10 cellular contexts compared by ENCODE assay signal in the genomic region with DNA sequence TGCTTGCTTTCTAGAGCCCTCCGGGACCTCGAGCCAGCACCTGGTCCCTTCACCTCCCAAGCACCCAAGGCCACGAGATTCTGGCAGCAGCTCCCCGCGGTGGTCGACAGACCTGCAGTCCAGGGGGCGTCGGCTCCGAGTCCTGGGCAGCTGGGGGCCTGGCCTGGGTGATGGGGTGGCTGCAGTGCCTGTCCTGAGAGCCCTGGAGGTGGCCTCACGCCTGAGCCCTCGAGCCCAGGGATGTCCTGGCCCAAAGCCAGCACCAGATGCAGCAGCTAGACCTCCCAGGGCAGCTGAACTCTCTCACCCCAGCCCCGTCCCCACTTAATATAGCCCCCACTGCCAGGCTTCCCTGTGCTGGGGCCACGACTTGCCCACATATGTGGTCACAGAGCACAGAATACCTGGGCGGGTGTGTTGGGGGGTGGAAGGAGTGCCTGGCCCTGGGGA. TPM values are rescaled to one million over a fixed set of nuclear protein-coding genes. Genes with fewer than 3 reads are reported as not detected.
DNase-seq lines count a peak whose midpoint lies in the region; ATAC-seq and TF ChIP-seq lines count a peak whose summit lies in the region.
"Had no signal": no experiment of that assay in that cellular context is flagged by ENCODE, and none has a peak within 500 bp of the region (broad histone marks: within the 10 kb centered on the region; RNA-seq: fewer than 3 reads in every experiment).

No MANE protein-coding gene starts in this region.

- H3K27ac ChIP-seq in MM.1S (ENCODE audit: low read length) (no peak overlapping the region), neuronal stem cell (replicated peaks; ENCODE audit: low read length) (no peak overlapping the region)
- H3K27ac ChIP-seq: adrenal gland, upper lobe of left lung had no signal

- H3K27me3 ChIP-seq in MM.1S (replicated peaks; ENCODE audit: insufficient read depth, low read length) (peaks cover 29% of the 10 kb centered on the region), neuronal stem cell (ENCODE audit: control insufficient read depth in 3 of 3, insufficient read depth in 3 of 3, low read depth in 1 of 3, low read length in 3 of 3) (peaks cover 16 to 41% (median 36%) of the 10 kb centered on the region in 3 experiments)

- H3K14ac ChIP-seq in neuronal stem cell (ENCODE audit: low read length): peak overlapping the region; percentile 71

- H4K91ac ChIP-seq in neuronal stem cell (ENCODE audit: low read depth, low read length, poor library complexity): peak overlapping the region; percentile 72

- H2AFZ ChIP-seq in MM.1S (ENCODE audit: low read length) (peak overlapping the region; percentile 87; the same call in 1 of the 2 replicates), neuronal stem cell (ENCODE audit: low read length) (peak overlapping the region; percentile 82)

- ATAC-seq in HG03025 (IDR thresholded peaks at IDR 0.05; ENCODE audit: low FRiP score, unreplicated experiment): no peak

- no peaks in the 10 kb centered on the region for H3K36me3 ChIP-seq in MM.1S (replicated peaks; ENCODE audit: insufficient read depth, low read length)
- H3K36me3 ChIP-seq in neuronal stem cell (replicated peaks in 1 of 2; ENCODE audit: control insufficient read depth in 2 of 2, insufficient read depth in 2 of 2, low read length in 2 of 2): no peaks in the 10 kb centered on the region
- H3K36me3 ChIP-seq: adrenal gland, upper lobe of left lung had no signal

- no CpG with 5 or more reads among the region's 14 CpGs for WGBS in neuronal stem cell (ENCODE audit: extremely low coverage in 2 of 2, insufficient read length in 2 of 2, insufficient replicate concordance in 1 of 2), 2 donors

- H3K9ac ChIP-seq in MM.1S (ENCODE audit: low read length) (peak overlapping the region; percentile 62; the same call in 1 of the 2 replicates), neuronal stem cell (ENCODE audit: low read depth, low read length, poor library complexity) (no peak overlapping the region)

- H3K4me3 ChIP-seq in MM.1S (ENCODE audit: low read length) (no peak overlapping the region; the same call in 1 of the 2 replicates), neuronal stem cell (ENCODE audit: low read length in 2 of 2) (no peak overlapping the region)

- H3K9me3 ChIP-seq in MM.1S (replicated peaks; ENCODE audit: insufficient read depth, low read length): no peaks in the 10 kb centered on the region
- peaks cover 0 to 4% of the 10 kb centered on the region in 2 donors for H3K9me3 ChIP-seq in neuronal stem cell (replicated peaks in 1 of 2; ENCODE audit: control insufficient read depth in 2 of 2, insufficient read depth in 1 of 2, low read depth in 1 of 2, low read length in 2 of 2)
- H3K9me3 ChIP-seq: adrenal gland, upper lobe of left lung had no signal

- DNase-seq in MM.1S (no peak), neuronal stem cell (ENCODE audit: low spot score) (no peak)
- DNase-seq: activated CD8-positive, alpha-beta T cell treated with anti-CD3 and anti-CD28 coated beads, Interleukin-2, amount 10 ng/mL, durations not matched to agents 7 days and 5 days; CD4-positive, alpha-beta T cell; effector memory CD8-positive, alpha-beta T cell; KBM-7; left colon had no signal

- H3K79me2 ChIP-seq in MM.1S (ENCODE audit: low read length): no peaks in the 10 kb centered on the region

- no peaks in the 10 kb centered on the region for H4K20me1 ChIP-seq in MM.1S (ENCODE audit: insufficient read depth, low read length)

- H2AK5ac ChIP-seq in neuronal stem cell (ENCODE audit: low read depth, low read length): peak overlapping the region; percentile 96

- peak overlapping the region; percentile 99 for H3K4me2 ChIP-seq in MM.1S (ENCODE audit: low read depth, low read length)
- no peak overlapping the region for H3K4me2 ChIP-seq in neuronal stem cell (ENCODE audit: insufficient read depth, low read length, poor library complexity, severe bottlenecking)

- H2BK120ac ChIP-seq in neuronal stem cell (ENCODE audit: low read depth, low read length): no peak overlapping the region

- H3K4me1 ChIP-seq in MM.1S (ENCODE audit: low read length) (no peaks in the 10 kb centered on the region), neuronal stem cell (ENCODE audit: control insufficient read depth in 2 of 2, insufficient read depth in 1 of 2, low read depth in 1 of 2, low read length in 2 of 2) (peaks cover 2 to 7% of the 10 kb centered on the region in 2 donors)

- peak overlapping the region; percentile 66 for H2BK5ac ChIP-seq in neuronal stem cell (ENCODE audit: low read length)

- H3K23ac ChIP-seq in neuronal stem cell (ENCODE audit: low read depth, low read length, poor library complexity): peak overlapping the region; percentile 43

- peak overlapping the region; percentile 83 for H2BK15ac ChIP-seq in neuronal stem cell (ENCODE audit: low read length)

- peak overlapping the region; percentile 97 for H2BK12ac ChIP-seq in neuronal stem cell (ENCODE audit: low read length)

- H3K18ac ChIP-seq in neuronal stem cell (ENCODE audit: low read length): peak overlapping the region; percentile 83

- peaks cover 1% of the 10 kb centered on the region for H3K79me1 ChIP-seq in neuronal stem cell (ENCODE audit: low read depth, low read length)

- peak overlapping the region; percentile 23 for H3K4ac ChIP-seq in neuronal stem cell (ENCODE audit: low read length)

- no peaks in the 10 kb centered on the region for H3F3A ChIP-seq in MM.1S (ENCODE audit: insufficient read depth, low read length)

- no peak overlapping the region for H4K8ac ChIP-seq in neuronal stem cell (ENCODE audit: low read depth, low read length)

- H3K9me2 ChIP-seq in MM.1S (replicated peaks; ENCODE audit: insufficient read depth, low read length): no peaks in the 10 kb centered on the region

- no peak for TF ChIP-seq CTCF in MM.1S (IDR thresholded peaks at IDR 0.05; ENCODE audit: low read length)

RNA-seq across cellular contexts. Expression of gene LMNTD2, which starts 6.6 kb away (rescaled TPM):
- 0.75 TPM for polyA plus RNA-seq in neuronal stem cell (2013, experiment 1 of 2)
- 0.87 TPM for polyA plus RNA-seq in neuronal stem cell (2013, experiment 2 of 2)

RNA-seq across cellular contexts. Expression of gene RASSF7, which starts 6.8 kb away (rescaled TPM):
- 8.9 TPM for polyA plus RNA-seq in neuronal stem cell (2013, experiment 1 of 2)
- polyA plus RNA-seq in neuronal stem cell (2013, experiment 2 of 2): 9.1 TPM

RNA-seq across cellular contexts. Expression of gene LRRC56, which starts 16.6 kb away (rescaled TPM):
- polyA plus RNA-seq in neuronal stem cell (2013, experiment 1 of 2): 1.1 TPM
- polyA plus RNA-seq in neuronal stem cell (2013, experiment 2 of 2): 1.2 TPM

RNA-seq across cellular contexts. Expression of gene HRAS, which starts 18.6 kb away (rescaled TPM):
- 26.4 TPM for polyA plus RNA-seq in neuronal stem cell (2013, experiment 1 of 2)
- 25.5 TPM for polyA plus RNA-seq in neuronal stem cell (2013, experiment 2 of 2)

RNA-seq across cellular contexts. Expression of gene PHRF1, which starts 22.3 kb away (rescaled TPM):
- 13.1 TPM for polyA plus RNA-seq in neuronal stem cell (2013, experiment 1 of 2)
- polyA plus RNA-seq in neuronal stem cell (2013, experiment 2 of 2): 12.9 TPM
